Comparison of ENCODE assay signal across 9 cellular contexts in genomic region chr10:118343115-118343514, GRCh38. TPM values are rescaled to one million over a fixed set of nuclear protein-coding genes. Genes with fewer than 3 reads are reported as not detected.
DNase-seq lines count a peak whose midpoint lies in the region; ATAC-seq and TF ChIP-seq lines count a peak whose summit lies in the region.
"Had no signal": no experiment of that assay in that cellular context is flagged by ENCODE, and none has a peak within 500 bp of the region (broad histone marks: within the 10 kb centered on the region; RNA-seq: fewer than 3 reads in every experiment).

No MANE protein-coding gene starts in this region.

- H3K27ac Mint-ChIP-seq in WTC11: no peak overlapping the region
- peak overlapping the region in 5 of 6 donors; percentile 17 to 94 (median 75) for H3K27ac Mint-ChIP-seq in immature natural killer cell

- H3K27me3 Mint-ChIP-seq in WTC11 (ENCODE audit: low read depth) (no peaks in the 10 kb centered on the region; the same call in 1 of the 2 replicates), immature natural killer cell (ENCODE audit: low read depth in 3 of 3) (peaks cover 5 to 18% (median 10%) of the 10 kb centered on the region in 3 donors)

- in situ Hi-C loops in ACHN (cut with HindIII; ENCODE audit: low pct_ligation_motif_present, low pct_unique_long_range_greater_than_20kb, low sequenced_read_pairs) (no loop called here), KBM-7 (cut with MboI; ENCODE audit: low pct_unique_long_range_greater_than_20kb, low sequenced_read_pairs) (no loop called here)

- ATAC-seq in WTC11 (no peak), GM18909 (IDR thresholded peaks at IDR 0.05; ENCODE audit: poor library complexity, unreplicated experiment) (no peak)

- H3K4me3 Mint-ChIP-seq in WTC11: peak overlapping the region; percentile 86
- peak overlapping the region; percentile 26 to 97 (median 88) for H3K4me3 Mint-ChIP-seq in immature natural killer cell

- H3K9me3 Mint-ChIP-seq in WTC11: no peaks in the 10 kb centered on the region
- H3K9me3 Mint-ChIP-seq in immature natural killer cell: no peaks in the 10 kb centered on the region

- CTCF ChIA-PET in WTC11 (lab: Charles Lee): no interaction called here

- no peaks in the 10 kb centered on the region for H3K36me3 Mint-ChIP-seq in WTC11
- H3K36me3 Mint-ChIP-seq in immature natural killer cell: no peaks in the 10 kb centered on the region

- DNase-seq in ACHN (peak; percentile 15), EH (ENCODE audit: low read depth) (peak; percentile 42), WTC11 (ENCODE audit: low spot score) (no peak), immature natural killer cell (no peak), activated gamma-delta T cell (lab: John Stamatoyannopoulos, UW) (no peak), KBM-7 (no peak), amygdala (lab: John Stamatoyannopoulos, UW) (no peak)
- DNase-seq: NCI-H2227 treated with DMSO at 0.1 percent for 48 hours had no signal

- H3K4me1 Mint-ChIP-seq in WTC11: peaks cover 8% of the 10 kb centered on the region; the same call in 1 of the 2 replicates
- peaks cover 29 to 48% of the 10 kb centered on the region in 2 donors for H3K4me1 Mint-ChIP-seq in immature natural killer cell

- no peak for TF ChIP-seq CTCF in WTC11 (IDR thresholded peaks at IDR 0.05)

- POLR2A ChIA-PET in WTC11 (lab: Charles Lee): no interaction called here

TF ChIP-seq in WTC11, 78 proteins besides CTCF, POLR2A, EP300 and RAD21:
- no peak for TF ChIP-seq FOXP4 (CRISPR knock-in tag; IDR thresholded peaks at IDR 0.05)

RNA-seq across cellular contexts. Expression of gene FAM204A, which starts 1.0 kb away (rescaled TPM):
- 33.3 to 36.7 TPM (median 36.1 TPM) in 3 replicates for total RNA-seq in WTC11 (2021)
- 100 to 1,000 TPM; 122 to 206 (median 151) TPM for polyA plus RNA-seq in immature natural killer cell

Comparison
In these comparisons a context has a peak if more than half of its experiments do, and no peak if none do; other contexts are left out.
1. DNase-seq: peak in ACHN (single experiment) and EH (single experiment); none in WTC11 (single experiment), immature natural killer cell (0 of 3), activated gamma-delta T cell (single experiment), KBM-7 (single experiment) and amygdala (0 of 56).